Comparison of ENCODE assay signal across 20 cellular contexts in the genomic region with DNA sequence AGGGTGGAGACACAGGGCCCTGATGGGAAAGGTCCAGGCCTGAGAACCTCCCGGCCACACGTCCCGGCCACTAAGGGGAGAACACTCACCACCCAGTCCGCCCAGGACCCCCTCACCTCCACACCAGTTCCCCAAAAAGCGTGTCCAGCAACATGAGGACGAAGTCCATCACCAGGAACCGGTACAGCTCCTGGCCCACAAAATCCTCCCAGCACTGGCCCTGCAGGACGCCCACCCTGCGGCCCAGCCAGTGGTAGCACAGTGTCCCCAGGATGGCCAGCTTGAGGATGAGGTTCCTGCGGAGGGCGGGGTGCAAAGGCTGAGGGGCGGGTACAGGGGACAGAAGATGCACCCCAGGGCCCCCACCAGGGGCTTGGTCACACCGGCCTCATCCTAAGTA. TPM values are rescaled to one million over a fixed set of nuclear protein-coding genes. Genes with fewer than 3 reads are reported as not detected.
DNase-seq lines count a peak whose midpoint lies in the region; ATAC-seq and TF ChIP-seq lines count a peak whose summit lies in the region.
"Had no signal": no experiment of that assay in that cellular context is flagged by ENCODE, and none has a peak within 500 bp of the region (broad histone marks: within the 10 kb centered on the region; RNA-seq: fewer than 3 reads in every experiment).

No MANE protein-coding gene starts in this region.

- no peaks in the 10 kb centered on the region for H3K9me3 ChIP-seq in tibial artery
- H3K9me3 ChIP-seq: body of pancreas, Caco-2, testis had no signal

- H3K4me3 ChIP-seq in tibial artery: no peak overlapping the region
- H3K4me3 ChIP-seq: body of pancreas, testis had no signal

- H3K4me3 Mint-ChIP-seq in activated naive CD4-positive, alpha-beta T cell treated with anti-CD3 and anti-CD28 coated beads for 36 hours: peak overlapping the region; percentile 72
- peak overlapping the region; percentile 100 for H3K4me3 Mint-ChIP-seq in central memory CD8-positive, alpha-beta T cell
- H3K4me3 Mint-ChIP-seq in stimulated activated naive B cell treated with anti-CD40 and anti-IgM and Interleukin-4, amounts not matched to agents 10 μg/mL and 1 μg/mL and 100 μg/mL, for 72 hours: peak overlapping the region; percentile 32 to 46
- H3K4me3 Mint-ChIP-seq: endodermal cell had no signal

- H3K27ac Mint-ChIP-seq in activated naive CD4-positive, alpha-beta T cell treated with anti-CD3 and anti-CD28 coated beads for 36 hours: no peak overlapping the region
- H3K27ac Mint-ChIP-seq in central memory CD8-positive, alpha-beta T cell (ENCODE audit: low read depth): peak overlapping the region; percentile 84
- H3K27ac Mint-ChIP-seq in stimulated activated naive B cell treated with anti-CD40 and anti-IgM and Interleukin-4, amounts not matched to agents 10 μg/mL and 1 μg/mL and 100 μg/mL, for 72 hours: peak overlapping the region; percentile 98
- H3K27ac Mint-ChIP-seq: endodermal cell had no signal

- no peaks in the 10 kb centered on the region for H3K9me3 Mint-ChIP-seq in activated naive CD4-positive, alpha-beta T cell treated with anti-CD3 and anti-CD28 coated beads for 36 hours
- H3K9me3 Mint-ChIP-seq in central memory CD8-positive, alpha-beta T cell: no peaks in the 10 kb centered on the region
- no peaks in the 10 kb centered on the region for H3K9me3 Mint-ChIP-seq in stimulated activated naive B cell treated with anti-CD40 and anti-IgM and Interleukin-4, amounts not matched to agents 10 μg/mL and 1 μg/mL and 100 μg/mL, for 72 hours
- H3K9me3 Mint-ChIP-seq: endodermal cell had no signal

- H3K4me1 Mint-ChIP-seq in activated naive CD4-positive, alpha-beta T cell treated with anti-CD3 and anti-CD28 coated beads for 36 hours (ENCODE audit: low read depth): peaks cover 54% of the 10 kb centered on the region
- peaks cover 46% of the 10 kb centered on the region for H3K4me1 Mint-ChIP-seq in central memory CD8-positive, alpha-beta T cell
- peaks cover 54 to 78% of the 10 kb centered on the region in 2 donors for H3K4me1 Mint-ChIP-seq in stimulated activated naive B cell treated with anti-CD40 and anti-IgM and Interleukin-4, amounts not matched to agents 10 μg/mL and 1 μg/mL and 100 μg/mL, for 72 hours
- H3K4me1 Mint-ChIP-seq: endodermal cell had no signal

- intact Hi-C loops in activated naive CD4-positive, alpha-beta T cell treated with anti-CD3 and anti-CD28 coated beads for 36 hours (cut with micrococcal nuclease): no loop called here
- intact Hi-C loops in tibial artery (cut with DNase I; ENCODE audit: low total_unique reads): no loop called here

- peaks cover 0 to 17% (median 7%) of the 10 kb centered on the region in 4 donors for H3K4me1 ChIP-seq in tibial artery
- H3K4me1 ChIP-seq: Caco-2, testis had no signal

- CTCF ChIA-PET in activated naive CD4-positive, alpha-beta T cell treated with anti-CD3 and anti-CD28 coated beads for 36 hours (lab: Charles Lee): interaction anchor here (1.1 to 2.3 kb wide), 4 partner anchors 10 to 131 kb away, joined by 3 to 10 read pairs (median 5); partner anchors contain the start of gene TMC8
- CTCF ChIA-PET in RWPE1 (lab: Yijun Ruan, JAX): interaction anchor here (0.6 to 1.5 kb wide), 2 partner anchors 17 to 24 kb away, joined by 3 to 6 read pairs; no protein-coding TSS in a partner anchor

- peaks cover 0 to 44% (median 4%) of the 10 kb centered on the region in 3 donors for H3K36me3 ChIP-seq in tibial artery

- peaks cover 0 to 38% of the 10 kb centered on the region in 2 donors for H3K27me3 ChIP-seq in tibial artery
- H3K27me3 ChIP-seq: body of pancreas, testis had no signal

- POLR2A ChIA-PET in RWPE1 (lab: Yijun Ruan, JAX; ENCODE audit: low non-redundant PET): no interaction called here

- TF ChIP-seq CTCF in RWPE1 (conservative IDR thresholded peaks at IDR 0.05; ENCODE audit: low read depth): no peak
- no peak for TF ChIP-seq CTCF in tibial artery (IDR thresholded peaks at IDR 0.05)

- ATAC-seq in central memory CD8-positive, alpha-beta T cell (replicated peaks; ENCODE audit: extremely low read depth, poor library complexity, severe bottlenecking): no peak
- ATAC-seq in stimulated activated naive B cell treated with anti-CD40 and anti-IgM and Interleukin-4, amounts not matched to agents 10 μg/mL and 1 μg/mL and 100 μg/mL, for 72 hours (replicated peaks): no peak
- ATAC-seq: body of pancreas, left lobe of liver had no signal

- H3K27ac ChIP-seq in RWPE1: 0 out of 2 replicates have a peak overlapping the region, but pooled peaks have one; percentile 8
- H3K27ac ChIP-seq in tibial artery: no peak overlapping the region
- H3K27ac ChIP-seq: body of pancreas, testis had no signal

- H3K27me3 Mint-ChIP-seq in activated naive CD4-positive, alpha-beta T cell treated with anti-CD3 and anti-CD28 coated beads for 36 hours (ENCODE audit: low read depth): no peaks in the 10 kb centered on the region
- H3K27me3 Mint-ChIP-seq in central memory CD8-positive, alpha-beta T cell: no peaks in the 10 kb centered on the region
- no peaks in the 10 kb centered on the region for H3K27me3 Mint-ChIP-seq in stimulated activated naive B cell treated with anti-CD40 and anti-IgM and Interleukin-4, amounts not matched to agents 10 μg/mL and 1 μg/mL and 100 μg/mL, for 72 hours

- peaks cover 39% of the 10 kb centered on the region for H3K36me3 Mint-ChIP-seq in activated naive CD4-positive, alpha-beta T cell treated with anti-CD3 and anti-CD28 coated beads for 36 hours (ENCODE audit: low read depth)
- peaks cover 84% of the 10 kb centered on the region for H3K36me3 Mint-ChIP-seq in central memory CD8-positive, alpha-beta T cell (ENCODE audit: insufficient read depth)
- H3K36me3 Mint-ChIP-seq in stimulated activated naive B cell treated with anti-CD40 and anti-IgM and Interleukin-4, amounts not matched to agents 10 μg/mL and 1 μg/mL and 100 μg/mL, for 72 hours: peaks cover 68 to 74% of the 10 kb centered on the region in 2 donors

- no peak for DNase-seq in activated naive CD4-positive, alpha-beta T cell treated with anti-CD3 and anti-CD28 coated beads for 36 hours
- no peak for DNase-seq in activated naive CD4-positive, alpha-beta T cell (lab: John Stamatoyannopoulos, UW)
- DNase-seq in RWPE1 (ENCODE audit: low spot score) (no peak), CD1c-positive myeloid dendritic cell (ENCODE audit: extremely low spot score) (no peak), anterior cingulate cortex (lab: John Stamatoyannopoulos, UW) (no peak), tibial artery (no peak)
- DNase-seq in central memory CD8-positive, alpha-beta T cell (ENCODE audit: low spot score in 2 of 2): no peak
- no peak for DNase-seq in stimulated activated naive B cell treated with anti-CD40 and anti-IgM and Interleukin-4, amounts not matched to agents 10 μg/mL and 1 μg/mL and 100 μg/mL, for 72 hours
- DNase-seq: activated CD8-positive, alpha-beta memory T cell treated with anti-CD3 and anti-CD28 coated beads for 24 hours; body of pancreas; Caco-2; endodermal cell; NCI-H1092 treated with DMSO at 0.1 percent for 48 hours; NCI-H2081; NCI-H510A treated with DMSO at 0.1 percent for 48 hours; retina; testis had no signal

RNA-seq across cellular contexts. Expression of gene TMC6, which starts 8.0 kb away (rescaled TPM):
- 10 to 100 TPM; 79.0 to 85.6 TPM for total RNA-seq in activated naive CD4-positive, alpha-beta T cell treated with anti-CD3 and anti-CD28 coated beads for 36 hours

RNA-seq across cellular contexts. Expression of gene TMC8, which starts 10.0 kb away (rescaled TPM):
- total RNA-seq in activated naive CD4-positive, alpha-beta T cell treated with anti-CD3 and anti-CD28 coated beads for 36 hours: 100 to 1,000 TPM; 105 to 110 TPM
- total RNA-seq: Caco-2, Daoy, fibroblast of lung had no signal

RNA-seq across cellular contexts. Expression of gene C17orf99, which starts 25.6 kb away (rescaled TPM):
- not detected for total RNA-seq in activated naive CD4-positive, alpha-beta T cell treated with anti-CD3 and anti-CD28 coated beads for 36 hours
- total RNA-seq: body of pancreas, Caco-2, Daoy, endodermal cell, fibroblast of lung, left lobe of liver had no signal

RNA-seq across cellular contexts. Expression of gene SYNGR2, which starts 47.8 kb away (rescaled TPM):
- total RNA-seq in activated naive CD4-positive, alpha-beta T cell treated with anti-CD3 and anti-CD28 coated beads for 36 hours: 100 to 1,000 TPM in 1 of 2 experiments, 10 to 100 TPM in 1; 96.3 to 103 TPM

Comparison
In these comparisons a context has a peak if more than half of its experiments do, and no peak if none do; other contexts are left out.
1. H3K4me3 Mint-ChIP-seq: peak in every context shown above with its lines; median percentile 100 in central memory CD8-positive, alpha-beta T cell; 72 in activated naive CD4-positive, alpha-beta T cell treated with anti-CD3 and anti-CD28 coated beads for 36 hours; 39 in stimulated activated naive B cell treated with anti-CD40 and anti-IgM and Interleukin-4, amounts not matched to agents 10 μg/mL and 1 μg/mL and 100 μg/mL, for 72 hours.